8 cellular contexts compared by ENCODE assay signal in genomic region chr4:15653864-15654391, GRCh38.
DNase-seq lines count a peak whose midpoint lies in the region; ATAC-seq and TF ChIP-seq lines count a peak whose summit lies in the region.

No MANE protein-coding gene starts in this region.

- peak overlapping the region; percentile 80 to 87 for H3K9ac ChIP-seq in stomach smooth muscle (ENCODE audit: low read length in 2 of 2)

- H3K27me3 ChIP-seq in layer of hippocampus (ENCODE audit: control insufficient read depth, insufficient read depth, low read length): no peaks in the 10 kb centered on the region
- H3K27me3 ChIP-seq in stomach smooth muscle (ENCODE audit: control insufficient read depth in 1 of 2, insufficient read depth in 2 of 2, low read length in 2 of 2): no peaks in the 10 kb centered on the region

- H3K4me3 ChIP-seq in HEK293 (ENCODE audit: low read depth, low read length): peak overlapping the region; percentile 74
- H3K4me3 ChIP-seq in cardiac fibroblast (replicated peaks in 1 of 2; ENCODE audit: low read depth in 2 of 2, low read length in 2 of 2): peak overlapping the region; percentile 72 to 77
- peak overlapping the region; percentile 84 to 86 for H3K4me3 ChIP-seq in stomach smooth muscle (ENCODE audit: low read length in 2 of 2)

- H3K27ac ChIP-seq in HEK293 (ENCODE audit: extremely low read depth, low read depth, low read length) (peak overlapping the region; percentile 91), layer of hippocampus (ENCODE audit: low read depth, low read length) (peak overlapping the region; percentile 94), stomach smooth muscle (ENCODE audit: low read length) (peak overlapping the region; percentile 78)

- no peak for ATAC-seq in HG03025 (IDR thresholded peaks at IDR 0.05; ENCODE audit: low FRiP score, unreplicated experiment)

- CTCF ChIA-PET in HEK293 (lab: Yijun Ruan, JAX): no interaction called here

- H3K4me1 ChIP-seq in HEK293 (ENCODE audit: control insufficient read depth, insufficient read depth, low read length) (0 out of 2 replicates have a peak, but pooled peaks cover 4% of the 10 kb centered on the region), stomach smooth muscle (ENCODE audit: control insufficient read depth, insufficient read depth, low read length) (peaks cover 4% of the 10 kb centered on the region)

- H3K9me3 ChIP-seq in HEK293 (ENCODE audit: control insufficient read depth, insufficient read depth, low read depth, low read length): no peaks in the 10 kb centered on the region
- no peaks in the 10 kb centered on the region for H3K9me3 ChIP-seq in stomach smooth muscle (ENCODE audit: control insufficient read depth in 2 of 2, low read length in 2 of 2)

- H3K36me3 ChIP-seq in HEK293 (ENCODE audit: control insufficient read depth in 2 of 2, insufficient read depth in 1 of 2, low read length in 2 of 2) (peaks cover 0 to 5% of the 10 kb centered on the region in 2 experiments; a peak in 1 of 3 replicates), stomach smooth muscle (ENCODE audit: control insufficient read depth in 2 of 2, insufficient read depth in 2 of 2, low read length in 2 of 2) (no peaks in the 10 kb centered on the region)

- POLR2A ChIA-PET in HEK293 (lab: Yijun Ruan, JAX): interaction anchor here (0.6 to 2.8 kb wide), 3 partner anchors 17 to 28 kb away, joined by 3 to 18 read pairs (median 4); partner anchors contain the start of gene FAM200B

- TF ChIP-seq CTCF in HEK293 (tag by site-specific recombination; IDR thresholded peaks at IDR 0.05): no peak
- no peak for TF ChIP-seq CTCF in cardiac fibroblast (IDR thresholded peaks at IDR 0.05; ENCODE audit: low read depth, low read length)

- DNase-seq in DMS79 treated with DMSO at 0.1 percent for 48 hours (lab: John Stamatoyannopoulos, UW): peak; percentile 37
- no peak for DNase-seq in DMS79 (lab: John Stamatoyannopoulos, UW)
- peak; percentile 56 for DNase-seq in NOMO-1 treated with dmso at 0.1 percent for 144 hours (lab: John Stamatoyannopoulos, UW; ENCODE audit: unreplicated experiment)
- DNase-seq in cardiac fibroblast (ENCODE audit: low read depth in 2 of 2): peak; percentile 77 to 78

TF ChIP-seq in HEK293, 187 proteins besides CTCF, POLR2A, EP300 and RAD21:
- TF ChIP-seq ZNF629 (tag by site-specific recombination; IDR thresholded peaks at IDR 0.05) (peak; percentile 66), ZNF335 (tag by site-specific recombination; conservative IDR thresholded peaks at IDR 0.05) (peak; percentile 53; the same call in 1 of the 2 replicates), ZBTB44 (tag by site-specific recombination; IDR thresholded peaks at IDR 0.05) (no peak), ZNF48 (tag by site-specific recombination; IDR thresholded peaks at IDR 0.05) (no peak), KLF10 (tag by site-specific recombination; IDR thresholded peaks at IDR 0.05) (peak; percentile 36; the same call in 1 of the 2 replicates), PRDM10 (tag by site-specific recombination; IDR thresholded peaks at IDR 0.05) (peak; percentile 93)
TF ChIP-seq in HEK293: peak in this region for 4.
